ENCODE assay signal across 9 cellular contexts in genomic region chr11:2196970-2197770, GRCh38. TPM values are rescaled to one million over a fixed set of nuclear protein-coding genes. Genes with fewer than 3 reads are reported as not detected.
DNase-seq lines count a peak whose midpoint lies in the region; ATAC-seq and TF ChIP-seq lines count a peak whose summit lies in the region.
"Had no signal": no experiment of that assay in that cellular context is flagged by ENCODE, and none has a peak within 500 bp of the region (broad histone marks: within the 10 kb centered on the region; RNA-seq: fewer than 3 reads in every experiment).

No MANE protein-coding gene starts in this region.

- TF ChIP-seq CTCF in gastroesophageal sphincter (IDR thresholded peaks at IDR 0.05) = peak in 3 of 4 experiments; percentile 87 to 91 (median 87)
- TF ChIP-seq CTCF in parathyroid adenoma (IDR thresholded peaks at IDR 0.05) = peak; percentile 76
- TF ChIP-seq CTCF in transverse colon (IDR thresholded peaks at IDR 0.05) = peak; percentile 83 to 93 (median 90)

- intact Hi-C loops in transverse colon (cut with DNase I; ENCODE audit: low total_unique reads) = loop anchor here (1.0 to 10.0 kb wide), 3 partner anchors 100 to 328 kb away; no protein-coding TSS in a partner anchor

- in situ Hi-C loops in transverse colon (cut with MboI; ENCODE audit: low pct_ligation_motif_present in 1 of 4, low pct_unique_long_range_greater_than_20kb in 1 of 4, low sequenced_read_pairs in 3 of 4) = loop anchor here in 2 of 4 donors (10.0 to 25.0 kb wide), 4 partner anchors 90 to 228 kb away; partner anchors contain the start of gene TSSC4 (in 1 of the 2)

- TF ChIP-seq EP300 in gastroesophageal sphincter (IDR thresholded peaks at IDR 0.05) (no peak), transverse colon (IDR thresholded peaks at IDR 0.05; ENCODE audit: low read depth) (no peak)

- H3K9me3 ChIP-seq in gastroesophageal sphincter (no peaks in the 10 kb centered on the region), parathyroid adenoma (ENCODE audit: control insufficient read depth, low read length) (no peaks in the 10 kb centered on the region), transverse colon (no peaks in the 10 kb centered on the region)

- ATAC-seq in gastroesophageal sphincter (peak; percentile 71), GM18909 (IDR thresholded peaks at IDR 0.05; ENCODE audit: poor library complexity, unreplicated experiment) (no peak)

- no peak for TF ChIP-seq POLR2A in gastroesophageal sphincter (IDR thresholded peaks at IDR 0.05)
- no peak for TF ChIP-seq POLR2A in transverse colon (IDR thresholded peaks at IDR 0.05)

- H3K4me1 ChIP-seq in gastroesophageal sphincter (no peaks in the 10 kb centered on the region), parathyroid adenoma (peaks cover 7% of the 10 kb centered on the region), transverse colon (peaks cover 0 to 7% (median 5%) of the 10 kb centered on the region in 4 donors)

- H3K36me3 ChIP-seq in gastroesophageal sphincter (no peaks in the 10 kb centered on the region), parathyroid adenoma (ENCODE audit: control insufficient read depth, insufficient read depth, low read length) (no peaks in the 10 kb centered on the region), transverse colon (no peaks in the 10 kb centered on the region)

- no peak overlapping the region for H2AFZ ChIP-seq in parathyroid adenoma

- H3K79me2 ChIP-seq in parathyroid adenoma = no peaks in the 10 kb centered on the region

- H3K9ac ChIP-seq in parathyroid adenoma = no peak overlapping the region

- H3K4me2 ChIP-seq in parathyroid adenoma (ENCODE audit: low read length) = no peak overlapping the region

- H3K27ac ChIP-seq in gastroesophageal sphincter (no peak overlapping the region), parathyroid adenoma (no peak overlapping the region), transverse colon (no peak overlapping the region)

- DNase-seq in DMS79 treated with DMSO at 0.1 percent for 48 hours (lab: John Stamatoyannopoulos, UW) (peak; percentile 42), LHCN-M2 (ENCODE audit: low read depth) (peak; percentile 29), SHP77 treated with DMSO at 0.1 percent for 48 hours (lab: John Stamatoyannopoulos, UW) (peak; percentile 10), activated gamma-delta T cell (lab: John Stamatoyannopoulos, UW) (peak; percentile 33), transverse colon (peak; percentile 83)

- H3K27me3 ChIP-seq in gastroesophageal sphincter (peaks cover 36% of the 10 kb centered on the region), parathyroid adenoma (ENCODE audit: control insufficient read depth, insufficient read depth, low read length) (no peaks in the 10 kb centered on the region), transverse colon (peaks cover 10% of the 10 kb centered on the region)

- H3K4me3 ChIP-seq in gastroesophageal sphincter (no peak overlapping the region), parathyroid adenoma (ENCODE audit: low read depth, low read length) (no peak overlapping the region), transverse colon (no peak overlapping the region)

- WGBS in gastroesophageal sphincter (ENCODE audit: low coverage in 1 of 2), 2 donors = 12 to 29% methylated on average over 3 to 7 of the region's 23 CpGs
- WGBS in transverse colon (ENCODE audit: low coverage in 1 of 2), 2 donors = 10 to 19% methylated on average over 3 to 13 of the region's 23 CpGs

RNA-seq across cellular contexts. Expression of gene TH, which starts 25.6 kb away (rescaled TPM):
- total RNA-seq in LHCN-M2 (2014; rRNA removed) = not detected in 2 replicates
- not detected for polyA plus RNA-seq in LHCN-M2 (2012)
- total RNA-seq in gastroesophageal sphincter = under 1 TPM in 2 of 4 donors, not detected in 2; 0.27 TPM
- not detected for total RNA-seq in transverse colon
- total RNA-seq: activated CD8-positive, alpha-beta memory T cell treated with anti-CD3 and anti-CD28 coated beads for 36 hours had no signal

RNA-seq across cellular contexts. Expression of gene INS, which starts 36.2 kb away (rescaled TPM):
- not detected in 2 replicates for total RNA-seq in LHCN-M2 (2014; rRNA removed)
- polyA plus RNA-seq in LHCN-M2 (2012) = not detected
- total RNA-seq in gastroesophageal sphincter = not detected
- not detected for total RNA-seq in transverse colon
- total RNA-seq: activated CD8-positive, alpha-beta memory T cell treated with anti-CD3 and anti-CD28 coated beads for 36 hours had no signal

RNA-seq across cellular contexts. Expression of gene IGF2, which starts 58.0 kb away (rescaled TPM):
- total RNA-seq in LHCN-M2 (2014; rRNA removed) (106 and 173 TPM in 2 replicates), gastroesophageal sphincter (10 to 100 TPM in 3 of 4 donors, 1 to 10 TPM in 1; 8.7 to 49.5 (median 28.7) TPM), transverse colon (10 to 100 TPM in 3 of 4 donors, 1 to 10 TPM in 1; 8.2 to 19.8 (median 12.2) TPM)
- polyA plus RNA-seq in LHCN-M2 (2012) = 1,307 TPM

Comparison
In these comparisons a context has a peak if more than half of its experiments do, and no peak if none do; other contexts are left out.
1. DNase-seq: peak in every context shown above with its lines; median percentile 83 in transverse colon; 42 in DMS79 treated with DMSO at 0.1 percent for 48 hours; 33 in activated gamma-delta T cell; 29 in LHCN-M2; 10 in SHP77 treated with DMSO at 0.1 percent for 48 hours.